In the genomic region with DNA sequence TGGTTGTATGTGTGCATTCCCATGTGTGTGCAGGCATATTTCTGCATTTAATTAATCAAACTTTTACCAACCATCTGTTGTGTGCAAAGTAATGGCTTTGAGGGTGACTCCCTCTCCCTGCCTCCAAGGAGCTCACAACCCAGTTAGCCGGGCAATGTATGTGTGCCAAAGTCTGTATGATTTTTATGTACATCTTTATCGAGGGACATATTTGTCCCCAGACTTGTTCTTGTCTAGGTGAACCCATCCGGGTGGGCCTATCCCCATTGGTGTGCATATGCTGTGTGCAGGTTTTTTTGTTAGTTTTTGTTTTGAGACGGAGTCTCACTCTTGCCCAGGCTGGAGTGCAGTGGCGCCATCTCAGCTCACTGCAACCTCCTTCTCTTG, we compare ENCODE assay signal across 8 cellular contexts. TPM values are rescaled to one million over a fixed set of nuclear protein-coding genes. Genes with fewer than 3 reads are reported as not detected.
DNase-seq lines count a peak whose midpoint lies in the region; ATAC-seq, FAIRE-seq and TF ChIP-seq lines count a peak whose summit lies in the region.

No MANE protein-coding gene starts in this region.

- no peaks in the 10 kb centered on the region for H3K36me3 Mint-ChIP-seq in activated naive CD4-positive, alpha-beta T cell treated with anti-CD3 and anti-CD28 coated beads for 36 hours (ENCODE audit: low read depth)
- H3K36me3 Mint-ChIP-seq in activated CD8-positive, alpha-beta T cell treated with anti-CD3 and anti-CD28 coated beads for 36 hours (ENCODE audit: low read depth), result peaks cover 24% of the 10 kb centered on the region
- H3K36me3 Mint-ChIP-seq in glutamatergic neuron (ENCODE audit: unreplicated experiment), result no peaks in the 10 kb centered on the region

- H4K20me1 ChIP-seq in keratinocyte (ENCODE audit: control insufficient read depth, extremely low read depth, insufficient read depth, low read length), result no peaks in the 10 kb centered on the region

- H3K4me3 Mint-ChIP-seq in activated naive CD4-positive, alpha-beta T cell treated with anti-CD3 and anti-CD28 coated beads for 36 hours, result peak overlapping the region; percentile 83
- peak overlapping the region; percentile 84 for H3K4me3 Mint-ChIP-seq in activated CD8-positive, alpha-beta T cell treated with anti-CD3 and anti-CD28 coated beads for 36 hours
- no peak overlapping the region for H3K4me3 Mint-ChIP-seq in glutamatergic neuron (ENCODE audit: unreplicated experiment)

- H3K4me1 ChIP-seq in keratinocyte (ENCODE audit: control insufficient read depth, extremely low read depth, insufficient read depth, low read length) (peaks cover 37% of the 10 kb centered on the region), upper lobe of left lung (peaks cover 5 to 35% (median 25%) of the 10 kb centered on the region in 4 donors)

- H3K27me3 ChIP-seq in keratinocyte (ENCODE audit: control insufficient read depth, extremely low read depth, insufficient read depth, low read length) (no peaks in the 10 kb centered on the region), upper lobe of left lung (no peaks in the 10 kb centered on the region)

- no peaks in the 10 kb centered on the region for H3K9me3 Mint-ChIP-seq in activated naive CD4-positive, alpha-beta T cell treated with anti-CD3 and anti-CD28 coated beads for 36 hours
- H3K9me3 Mint-ChIP-seq in activated CD8-positive, alpha-beta T cell treated with anti-CD3 and anti-CD28 coated beads for 36 hours, result no peaks in the 10 kb centered on the region
- peaks cover 5% of the 10 kb centered on the region for H3K9me3 Mint-ChIP-seq in glutamatergic neuron (ENCODE audit: unreplicated experiment)

- CTCF ChIA-PET in activated naive CD4-positive, alpha-beta T cell treated with anti-CD3 and anti-CD28 coated beads for 36 hours (lab: Charles Lee), result interaction anchor here (0.6 to 4.4 kb wide), 5 partner anchors 11 to 47 kb away, joined by 3 to 37 read pairs (median 4); no protein-coding TSS in a partner anchor
- CTCF ChIA-PET in activated CD8-positive, alpha-beta T cell treated with anti-CD3 and anti-CD28 coated beads for 36 hours (lab: Charles Lee), result interaction anchor here (0.6 to 8.1 kb wide), 4 partner anchors 10 to 43 kb away, joined by 3 to 91 read pairs (median 18); no protein-coding TSS in a partner anchor

- H3K36me3 ChIP-seq in keratinocyte (ENCODE audit: control insufficient read depth in 2 of 2, extremely low read depth in 1 of 2, insufficient read depth in 2 of 2, low read length in 2 of 2) (peaks cover 4 to 9% of the 10 kb centered on the region in 2 experiments), upper lobe of left lung (peaks cover 0 to 1% (median 0%) of the 10 kb centered on the region in 4 donors)

- no peaks in the 10 kb centered on the region for H3K27me3 Mint-ChIP-seq in activated naive CD4-positive, alpha-beta T cell treated with anti-CD3 and anti-CD28 coated beads for 36 hours (ENCODE audit: low read depth)
- no peaks in the 10 kb centered on the region for H3K27me3 Mint-ChIP-seq in activated CD8-positive, alpha-beta T cell treated with anti-CD3 and anti-CD28 coated beads for 36 hours
- peaks cover 6% of the 10 kb centered on the region for H3K27me3 Mint-ChIP-seq in glutamatergic neuron (ENCODE audit: unreplicated experiment)

- TF ChIP-seq POLR2A in upper lobe of left lung (IDR thresholded peaks at IDR 0.05), result no peak

- peak overlapping the region; percentile 85 for H3K27ac Mint-ChIP-seq in activated naive CD4-positive, alpha-beta T cell treated with anti-CD3 and anti-CD28 coated beads for 36 hours
- H3K27ac Mint-ChIP-seq in activated CD8-positive, alpha-beta T cell treated with anti-CD3 and anti-CD28 coated beads for 36 hours, result peak overlapping the region; percentile 89
- no peak overlapping the region for H3K27ac Mint-ChIP-seq in glutamatergic neuron (ENCODE audit: unreplicated experiment)

- H3K9me1 ChIP-seq in keratinocyte (ENCODE audit: control insufficient read depth, extremely low read depth, insufficient read depth, low read length), result no peaks in the 10 kb centered on the region

- dilution Hi-C loops in keratinocyte (cut with MboI; ENCODE audit: extremely low pct_ligation_motif_present, low sequenced_read_pairs), result no loop called here

- peak overlapping the region; percentile 20 for H2AFZ ChIP-seq in keratinocyte (ENCODE audit: control insufficient read depth, low read length)

- no peak for DNase-seq in activated naive CD4-positive, alpha-beta T cell treated with anti-CD3 and anti-CD28 coated beads for 36 hours
- no peak for DNase-seq in activated naive CD4-positive, alpha-beta T cell treated with anti-CD3 and anti-CD28 coated beads, Interleukin-2, amount 50 U/mL, for 16 hours
- DNase-seq in activated CD8-positive, alpha-beta T cell treated with anti-CD3 and anti-CD28 coated beads for 36 hours, result no peak
- DNase-seq in keratinocyte (ENCODE audit: low read depth, low spot score), result no peak
- no peak for DNase-seq in upper lobe of left lung
- no peak for DNase-seq in NCI-H1417 treated with DMSO at 0.1 percent for 48 hours (lab: John Stamatoyannopoulos, UW)
- no peak for DNase-seq in glutamatergic neuron

- TF ChIP-seq EP300 in upper lobe of left lung (IDR thresholded peaks at IDR 0.05), result no peak

- H3K4me3 ChIP-seq in keratinocyte (ENCODE audit: control insufficient read depth in 2 of 3, extremely low read depth in 1 of 3, insufficient read depth in 2 of 3, low read depth in 1 of 3, low read length in 3 of 3) (peak overlapping the region; percentile 66 to 89 (median 77)), upper lobe of left lung (peak overlapping the region in 3 of 4 donors; percentile 40 to 57 (median 54))

- peak overlapping the region; percentile 87 for H3K27ac ChIP-seq in keratinocyte (ENCODE audit: control insufficient read depth, insufficient read depth, low read length)
- peak overlapping the region; percentile 68 to 91 (median 89) for H3K27ac ChIP-seq in upper lobe of left lung

- 46 to 51% methylated on average over 5 of the region's 5 CpGs for WGBS in upper lobe of left lung, 2 donors

- peaks cover 10% of the 10 kb centered on the region for H3K79me2 ChIP-seq in keratinocyte (ENCODE audit: control insufficient read depth, insufficient read depth, low read length)

- ATAC-seq in activated CD8-positive, alpha-beta T cell treated with anti-CD3 and anti-CD28 coated beads for 36 hours, result no peak
- no peak for ATAC-seq in upper lobe of left lung (ENCODE audit: low FRiP score in 2 of 2)
- ATAC-seq in GM19328 (IDR thresholded peaks at IDR 0.05; ENCODE audit: unreplicated experiment), result no peak

- no peak for TF ChIP-seq CTCF in activated CD8-positive, alpha-beta T cell treated with anti-CD3 and anti-CD28 coated beads for 36 hours (IDR thresholded peaks at IDR 0.05)
- no peak for TF ChIP-seq CTCF in keratinocyte (optimal IDR thresholded peaks at IDR 0.05 in 1 of 3, IDR thresholded peaks at IDR 0.05 in 1 of 3, conservative IDR thresholded peaks at IDR 0.05 in 1 of 3; ENCODE audit: extremely low read depth in 1 of 3, insufficient read depth in 2 of 3, low read length in 3 of 3)
- TF ChIP-seq CTCF in upper lobe of left lung (IDR thresholded peaks at IDR 0.05), result no peak
- no peak for TF ChIP-seq CTCF in glutamatergic neuron (IDR thresholded peaks at IDR 0.05; ENCODE audit: partially characterized antibody, unreplicated experiment)

- intact Hi-C loops in activated naive CD4-positive, alpha-beta T cell treated with anti-CD3 and anti-CD28 coated beads for 36 hours (cut with micrococcal nuclease), result loop anchor here (5.0 kb wide), 1 partner anchor 179 kb away; no protein-coding TSS in a partner anchor
- intact Hi-C loops in activated CD8-positive, alpha-beta T cell treated with anti-CD3 and anti-CD28 coated beads for 36 hours (cut with micrococcal nuclease), result loop anchor here (10.0 kb wide), 1 partner anchor 51 kb away; a partner anchor contains a TSS

- no peak for FAIRE-seq in keratinocyte (lab: Jason Lieb, UNC)

- H3K9me3 ChIP-seq in keratinocyte (ENCODE audit: control insufficient read depth, low read depth, low read length) (no peaks in the 10 kb centered on the region), upper lobe of left lung (no peaks in the 10 kb centered on the region)

- H3K4me1 Mint-ChIP-seq in activated naive CD4-positive, alpha-beta T cell treated with anti-CD3 and anti-CD28 coated beads for 36 hours (ENCODE audit: low read depth), result peaks cover 53% of the 10 kb centered on the region
- H3K4me1 Mint-ChIP-seq in activated CD8-positive, alpha-beta T cell treated with anti-CD3 and anti-CD28 coated beads for 36 hours (ENCODE audit: low read depth), result peaks cover 45% of the 10 kb centered on the region
- H3K4me1 Mint-ChIP-seq in glutamatergic neuron (ENCODE audit: low read depth, unreplicated experiment), result peaks cover 12% of the 10 kb centered on the region

- POLR2A ChIA-PET in activated CD8-positive, alpha-beta T cell treated with anti-CD3 and anti-CD28 coated beads for 36 hours (lab: Charles Lee), result interaction anchor here (0.6 to 6.1 kb wide), 6 partner anchors 11 to 177 kb away, joined by 3 to 61 read pairs (median 8); no protein-coding TSS in a partner anchor

- H3K9ac ChIP-seq in keratinocyte (ENCODE audit: control insufficient read depth, extremely low read depth, insufficient read depth, low read length), result peak overlapping the region; percentile 77

- peak overlapping the region; percentile 97 for H3K4me2 ChIP-seq in keratinocyte (ENCODE audit: control insufficient read depth, extremely low read depth, insufficient read depth, low read depth, low read length)

RNA-seq across cellular contexts. Expression of a gene that starts 1.8 kb away (rescaled TPM):
- total RNA-seq in activated naive CD4-positive, alpha-beta T cell treated with anti-CD3 and anti-CD28 coated beads for 36 hours, result 10 to 100 TPM; 28.5 to 29.2 TPM
- 10 to 100 TPM; 77.7 to 80.6 TPM for total RNA-seq in activated CD8-positive, alpha-beta T cell treated with anti-CD3 and anti-CD28 coated beads for 36 hours
- polyA plus RNA-seq in keratinocyte, result 15.5 to 34.0 TPM (median 15.6 TPM) in 3 replicates
- polyA plus RNA-seq in keratinocyte (2011; ENCODE audit: low read depth), result 29.4 TPM
- 5.3 and 15.1 TPM in 2 replicates for polyA plus RNA-seq in keratinocyte (2011; cell fraction: cytosol; rRNA removed)
- 87.0 and 125 TPM in 2 replicates for polyA plus RNA-seq in keratinocyte (2011; cell fraction: nucleus; rRNA removed)
- polyA plus RNA-seq in keratinocyte (2012; ENCODE audit: low replicate concordance), result 16.6 and 45.8 TPM in 2 replicates
- 6.7 to 17.0 TPM (median 14.7 TPM) in 3 replicates for polyA minus RNA-seq in keratinocyte
- 18.2 TPM for polyA minus RNA-seq in keratinocyte (2011; cell fraction: cytosol; rRNA and poly(A)+ RNA removed)
- polyA minus RNA-seq in keratinocyte (2011; cell fraction: nucleus; rRNA and poly(A)+ RNA removed), result 17.2 and 18.4 TPM in 2 replicates
- total RNA-seq in upper lobe of left lung (10 to 100 TPM; 28.7 to 74.4 (median 44.1) TPM), glutamatergic neuron (ENCODE audit: unreplicated experiment) (3.2 TPM)

RNA-seq across cellular contexts. Expression of a gene that starts 21.7 kb away (rescaled TPM):
- 10 to 100 TPM; 22.0 to 22.8 TPM for total RNA-seq in activated naive CD4-positive, alpha-beta T cell treated with anti-CD3 and anti-CD28 coated beads for 36 hours
- 10 to 100 TPM; 22.0 to 25.4 TPM for total RNA-seq in activated CD8-positive, alpha-beta T cell treated with anti-CD3 and anti-CD28 coated beads for 36 hours
- 23.7 to 40.4 TPM (median 31.3 TPM) in 3 replicates for polyA plus RNA-seq in keratinocyte
- 13.3 TPM for polyA plus RNA-seq in keratinocyte (2011; ENCODE audit: low read depth)
- polyA plus RNA-seq in keratinocyte (2011; cell fraction: cytosol; rRNA removed), result 26.2 and 37.3 TPM in 2 replicates
- 31.0 and 40.8 TPM in 2 replicates for polyA plus RNA-seq in keratinocyte (2011; cell fraction: nucleus; rRNA removed)
- polyA plus RNA-seq in keratinocyte (2012; ENCODE audit: low replicate concordance), result 26.1 and 38.1 TPM in 2 replicates
- polyA minus RNA-seq in keratinocyte, result 37.5 to 70.7 TPM (median 37.8 TPM) in 3 replicates
- 35.7 TPM for polyA minus RNA-seq in keratinocyte (2011; cell fraction: cytosol; rRNA and poly(A)+ RNA removed)
- polyA minus RNA-seq in keratinocyte (2011; cell fraction: nucleus; rRNA and poly(A)+ RNA removed), result 14.2 and 17.1 TPM in 2 replicates
- total RNA-seq in upper lobe of left lung, result 10 to 100 TPM; 11.5 to 43.9 (median 30.1) TPM
- 50.0 TPM for total RNA-seq in glutamatergic neuron (ENCODE audit: unreplicated experiment)

RNA-seq across cellular contexts. Expression of a gene that starts 23.1 kb away (rescaled TPM):
- total RNA-seq in activated naive CD4-positive, alpha-beta T cell treated with anti-CD3 and anti-CD28 coated beads for 36 hours, result 1 to 10 TPM; 5.2 to 5.3 TPM
- total RNA-seq in activated CD8-positive, alpha-beta T cell treated with anti-CD3 and anti-CD28 coated beads for 36 hours, result 1 to 10 TPM; 8.3 to 9.5 TPM
- polyA plus RNA-seq in keratinocyte, result 13.4 to 19.3 TPM (median 16.7 TPM) in 3 replicates
- polyA plus RNA-seq in keratinocyte (2011; ENCODE audit: low read depth), result 38.7 TPM
- 6.8 and 10.8 TPM in 2 replicates for polyA plus RNA-seq in keratinocyte (2011; cell fraction: cytosol; rRNA removed)
- polyA plus RNA-seq in keratinocyte (2011; cell fraction: nucleus; rRNA removed), result 40.2 and 58.7 TPM in 2 replicates
- polyA plus RNA-seq in keratinocyte (2012; ENCODE audit: low replicate concordance), result 33.3 and 36.1 TPM in 2 replicates
- 18.5 to 49.4 TPM (median 19.1 TPM) in 3 replicates for polyA minus RNA-seq in keratinocyte
- 18.6 TPM for polyA minus RNA-seq in keratinocyte (2011; cell fraction: cytosol; rRNA and poly(A)+ RNA removed)
- polyA minus RNA-seq in keratinocyte (2011; cell fraction: nucleus; rRNA and poly(A)+ RNA removed), result 24.6 and 25.2 TPM in 2 replicates
- 100 to 1,000 TPM in 4 of 6 donors, 10 to 100 TPM in 2; 36.6 to 302 (median 118) TPM for total RNA-seq in upper lobe of left lung
- total RNA-seq in glutamatergic neuron (ENCODE audit: unreplicated experiment), result 10.0 TPM

RNA-seq across cellular contexts. Expression of a gene that starts 31.0 kb away (rescaled TPM):
- not detected for total RNA-seq in activated naive CD4-positive, alpha-beta T cell treated with anti-CD3 and anti-CD28 coated beads for 36 hours
- not detected for total RNA-seq in activated CD8-positive, alpha-beta T cell treated with anti-CD3 and anti-CD28 coated beads for 36 hours
- polyA plus RNA-seq in keratinocyte, result 0.08 TPM in 1 of 3 replicates, not detected in the others
- polyA plus RNA-seq in keratinocyte (2011; ENCODE audit: low read depth), result not detected
- not detected in 2 replicates for polyA plus RNA-seq in keratinocyte (2011; cell fraction: cytosol; rRNA removed)
- polyA plus RNA-seq in keratinocyte (2011; cell fraction: nucleus; rRNA removed), result 0.20 and 0.31 TPM in 2 replicates
- polyA plus RNA-seq in keratinocyte (2012; ENCODE audit: low replicate concordance), result 0.39 TPM in 1 of 2 replicates, not detected in the other
- polyA minus RNA-seq in keratinocyte, result 0.22 TPM in 1 of 3 replicates, not detected in the others
- not detected for polyA minus RNA-seq in keratinocyte (2011; cell fraction: cytosol; rRNA and poly(A)+ RNA removed)
- not detected in 2 replicates for polyA minus RNA-seq in keratinocyte (2011; cell fraction: nucleus; rRNA and poly(A)+ RNA removed)
- total RNA-seq in upper lobe of left lung (1,000 to 10,000 TPM in 1 of 6 donors, 100 to 1,000 TPM in 5; 145 to 1,319 (median 555) TPM), glutamatergic neuron (ENCODE audit: unreplicated experiment) (not detected)

RNA-seq across cellular contexts. Expression of a gene that starts 39.5 kb away (rescaled TPM):
- total RNA-seq in activated naive CD4-positive, alpha-beta T cell treated with anti-CD3 and anti-CD28 coated beads for 36 hours, result not detected
- total RNA-seq in activated CD8-positive, alpha-beta T cell treated with anti-CD3 and anti-CD28 coated beads for 36 hours, result not detected
- polyA plus RNA-seq in keratinocyte, result 2.6 to 5.9 TPM (median 2.7 TPM) in 3 replicates
- polyA plus RNA-seq in keratinocyte (2011; ENCODE audit: low read depth), result 1.1 TPM
- polyA plus RNA-seq in keratinocyte (2011; cell fraction: cytosol; rRNA removed), result 0.95 and 2.5 TPM in 2 replicates
- polyA plus RNA-seq in keratinocyte (2011; cell fraction: nucleus; rRNA removed), result 6.5 and 8.5 TPM in 2 replicates
- 3.7 and 6.7 TPM in 2 replicates for polyA plus RNA-seq in keratinocyte (2012; ENCODE audit: low replicate concordance)
- polyA minus RNA-seq in keratinocyte, result 1.4 to 4.5 TPM (median 1.7 TPM) in 3 replicates
- not detected for polyA minus RNA-seq in keratinocyte (2011; cell fraction: cytosol; rRNA and poly(A)+ RNA removed)
- 0.39 and 1.3 TPM in 2 replicates for polyA minus RNA-seq in keratinocyte (2011; cell fraction: nucleus; rRNA and poly(A)+ RNA removed)
- total RNA-seq in upper lobe of left lung (10 to 100 TPM in 1 of 6 donors, 1 to 10 TPM in 5; 2.3 to 12.3 (median 5.5) TPM), glutamatergic neuron (ENCODE audit: unreplicated experiment) (not detected)
